In the genomic region with DNA sequence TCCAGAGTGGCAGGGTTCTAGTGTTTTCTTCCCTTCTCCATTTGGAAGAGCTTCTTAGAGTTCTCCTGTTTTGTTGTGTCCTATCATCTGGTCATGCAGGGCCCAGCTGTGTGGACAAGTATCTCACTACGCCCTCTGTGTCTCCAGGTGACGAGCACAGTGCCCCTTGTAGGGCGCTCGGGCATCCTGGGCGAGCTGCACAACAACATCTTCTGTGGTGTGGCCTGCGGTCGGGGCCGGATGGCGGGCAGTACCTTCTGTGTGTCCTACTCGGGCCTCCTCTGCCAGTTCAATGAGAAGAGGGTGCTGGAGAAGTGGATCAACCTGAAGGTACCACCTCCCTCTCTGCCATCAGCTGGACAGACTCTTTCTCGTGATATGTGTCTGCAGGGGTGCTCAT, we compare ENCODE assay signal across 10 cellular contexts. TPM values are rescaled to one million over a fixed set of nuclear protein-coding genes. Genes with fewer than 3 reads are reported as not detected.
"Had no signal": no experiment of that assay in that cellular context is flagged by ENCODE, and none has a peak within 500 bp of the region (broad histone marks: within the 10 kb centered on the region; RNA-seq: fewer than 3 reads in every experiment).

No MANE protein-coding gene starts in this region.

- H3K27ac Mint-ChIP-seq: GM23338, HFFc6, IgD-negative memory B cell had no signal

- H3K9me3 Mint-ChIP-seq: HFFc6, IgD-negative memory B cell had no signal

- ATAC-seq: GM23338 had no signal

- H3K4me3 ChIP-seq: GM23338 had no signal

- H3K4me1 Mint-ChIP-seq: GM23338, H9, IgD-negative memory B cell had no signal

- DNase-seq: H9, HCEC 1CT, HFFc6, KBM-7 had no signal

- H3K36me3 Mint-ChIP-seq: IgD-negative memory B cell had no signal

- H3K4me3 Mint-ChIP-seq: GM23338, H9, HFFc6, IgD-negative memory B cell had no signal

- H3K27me3 Mint-ChIP-seq: IgD-negative memory B cell had no signal

- H3K27ac ChIP-seq: HL-60, KMS-11 had no signal

RNA-seq across cellular contexts. Expression of a gene that starts 43.3 kb away (rescaled TPM):
- total RNA-seq: GM23338, H4, H9, HFFc6, HT1080 had no signal
